In the genomic region with DNA sequence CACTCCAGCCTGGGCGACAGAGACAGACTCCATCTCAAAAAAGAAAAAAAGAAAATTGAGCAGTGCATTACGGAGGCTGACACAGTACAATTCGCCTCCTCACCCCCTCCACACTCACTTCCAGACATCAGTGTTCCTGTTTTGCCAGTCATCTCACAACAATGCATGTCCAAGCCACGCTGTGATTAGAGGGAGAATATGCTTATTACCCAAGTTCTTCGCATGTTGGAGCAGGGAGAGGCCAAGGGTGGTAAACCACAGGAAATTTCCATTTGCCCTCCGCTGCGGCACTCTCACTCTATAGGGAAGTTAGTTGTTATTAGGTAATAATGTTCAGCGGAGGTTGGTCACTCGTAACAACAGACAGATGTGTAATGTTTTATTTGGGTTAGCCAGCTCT, we compare ENCODE assay signal across 1 cellular context.
TF ChIP-seq lines count a peak whose summit lies in the region.

No MANE protein-coding gene starts in this region.

TF ChIP-seq in endothelial cell of umbilical vein, 7 proteins besides CTCF, POLR2A, EP300 and RAD21 (continued from another document):
- TF ChIP-seq GATA2 (IDR thresholded peaks at IDR 0.05; ENCODE audit: insufficient read depth, insufficient read length, low read depth, low read length) (peak; percentile 73), MYC (IDR thresholded peaks at IDR 0.05; ENCODE audit: low read depth, low read length) (peak; percentile 15), POLR2AphosphoS5 (IDR thresholded peaks at IDR 0.05; ENCODE audit: insufficient read depth, low read depth, low read length) (peak; percentile 63), JUN (IDR thresholded peaks at IDR 0.05; ENCODE audit: borderline replicate concordance, insufficient read depth, insufficient read length, low read depth) (no peak), FOS (IDR thresholded peaks at IDR 0.05; ENCODE audit: borderline replicate concordance, insufficient read depth, low read length) (peak; percentile 77)
TF ChIP-seq in endothelial cell of umbilical vein: peak in this region for 4.
